16 cellular contexts compared by ENCODE assay signal in genomic region chr12:124046206-124046740, GRCh38.
"Had no signal": no experiment of that assay in that cellular context is flagged by ENCODE, and none has a peak within 500 bp of the region (broad histone marks: within the 10 kb centered on the region; RNA-seq: fewer than 3 reads in every experiment).

No MANE protein-coding gene starts in this region.

- H3K9me3 ChIP-seq: thyroid gland had no signal

- H3K36me3 ChIP-seq: left lung, right lobe of liver, thyroid gland had no signal

- H3K4me1 Mint-ChIP-seq: activated T-helper 17 cell treated with anti-CD3 and anti-CD28 coated beads, Interleukin-2, amount 50 U/mL, for 72 hours; memory B cell had no signal

- H3K27me3 ChIP-seq: left lung, right lobe of liver, thyroid gland had no signal

- DNase-seq: activated CD4-positive, alpha-beta T cell treated with anti-CD3 and anti-CD28 coated beads, Interleukin-2, amount 50 U/mL, for 48 hours; activated CD4-positive, CD25-positive, alpha-beta regulatory T cell treated with anti-CD3 and anti-CD28 coated beads, Interleukin-2, amount 50 U/mL, for 72 hours; activated naive CD4-positive, alpha-beta T cell treated with anti-CD3 and anti-CD28 coated beads, Interleukin-2, amount 10 ng/mL, durations not matched to agents 7 days and 5 days; central memory CD4-positive, alpha-beta T cell; cortex of kidney; effector memory CD4-positive, alpha-beta T cell; left lung; psoas muscle; right lobe of liver; T-cell; T-helper 9 cell had no signal

- ATAC-seq: activated T-helper 17 cell treated with anti-CD3 and anti-CD28 coated beads, Interleukin-2, amount 50 U/mL, for 72 hours; left lung; right lobe of liver; T-cell had no signal

- H3K4me3 ChIP-seq: left lung, psoas muscle, right lobe of liver, SK-N-MC, thyroid gland had no signal

- H3K27ac Mint-ChIP-seq: activated naive CD4-positive, alpha-beta T cell treated with anti-CD3 and anti-CD28 coated beads, Interleukin-2, amount 10 ng/mL, durations not matched to agents 7 days and 5 days; activated T-helper 17 cell treated with anti-CD3 and anti-CD28 coated beads, Interleukin-2, amount 50 U/mL, for 72 hours; memory B cell; T-cell had no signal

- H3K4me1 ChIP-seq: psoas muscle, right lobe of liver had no signal

- H3K27me3 Mint-ChIP-seq: T-cell had no signal

- H3K4me3 Mint-ChIP-seq: activated naive CD4-positive, alpha-beta T cell treated with anti-CD3 and anti-CD28 coated beads, Interleukin-2, amount 10 ng/mL, durations not matched to agents 7 days and 5 days; activated T-helper 17 cell treated with anti-CD3 and anti-CD28 coated beads, Interleukin-2, amount 50 U/mL, for 72 hours; memory B cell; nephron; T-cell had no signal

- H3K27ac ChIP-seq: left lung, psoas muscle, right lobe of liver, SK-N-MC had no signal
